Comparison of ENCODE assay signal across 14 cellular contexts in the genomic region with DNA sequence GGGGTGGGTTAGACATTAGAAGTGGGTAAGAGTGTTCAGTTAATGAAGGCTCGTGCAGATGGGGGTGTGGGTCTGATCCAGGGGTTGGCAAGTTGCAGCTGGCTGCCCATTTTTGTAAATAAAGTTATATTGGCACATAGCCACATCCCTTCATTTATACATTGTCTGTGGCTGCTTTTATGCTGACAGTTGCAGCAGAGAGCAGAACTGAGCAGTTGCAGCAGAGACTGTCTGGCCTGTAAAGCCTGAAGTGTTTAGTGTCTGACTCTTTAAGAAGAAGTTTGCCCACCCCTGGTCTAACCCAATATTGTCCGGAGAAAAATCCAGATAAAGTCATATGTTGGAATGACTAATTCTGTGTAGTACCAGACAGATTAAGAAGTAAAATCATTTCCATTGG.
"Had no signal": no experiment of that assay in that cellular context is flagged by ENCODE, and none has a peak within 500 bp of the region (broad histone marks: within the 10 kb centered on the region; RNA-seq: fewer than 3 reads in every experiment).

No MANE protein-coding gene starts in this region.

- H3K27ac Mint-ChIP-seq: activated T-cell treated with anti-CD3 and anti-CD28 coated beads, Interleukin-2, amount 50 U/mL, for 72 hours; endodermal cell had no signal

- H3K9me3 Mint-ChIP-seq: activated T-cell treated with anti-CD3 and anti-CD28 coated beads, Interleukin-2, amount 50 U/mL, for 72 hours; endodermal cell; nephron had no signal

- DNase-seq: activated CD4-positive, alpha-beta T cell treated with anti-CD3 and anti-CD28 coated beads, Interleukin-2, amount 50 U/mL, for 4 hours; activated naive CD4-positive, alpha-beta T cell; activated T-cell treated with anti-CD3 and anti-CD28 coated beads, Interleukin-2, amount 50 U/mL, for 72 hours; endodermal cell; hippocampal formation; kidney; left lung; mesendoderm; pancreas; spleen; T-helper 9 cell had no signal

- H3K4me3 Mint-ChIP-seq: activated T-cell treated with anti-CD3 and anti-CD28 coated beads, Interleukin-2, amount 50 U/mL, for 72 hours; endodermal cell; nephron had no signal

- H3K4me1 Mint-ChIP-seq: nephron had no signal

- ATAC-seq: activated CD4-positive, CD25-positive, alpha-beta regulatory T cell treated with anti-CD3 and anti-CD28 coated beads, Interleukin-2, amount 50 U/mL, for 24 hours; left lung; pancreas; sciatic nerve had no signal
